ENCODE assay signal across 23 cellular contexts in genomic region chr5:115418788-115419187, GRCh38.
DNase-seq lines count a peak whose midpoint lies in the region; ATAC-seq, FAIRE-seq and TF ChIP-seq lines count a peak whose summit lies in the region.
"Had no signal": no experiment of that assay in that cellular context is flagged by ENCODE, and none has a peak within 500 bp of the region (broad histone marks: within the 10 kb centered on the region; RNA-seq: fewer than 3 reads in every experiment).

No MANE protein-coding gene starts in this region.

- H3K9me3 ChIP-seq in SJSA1 (replicated peaks) (no peaks in the 10 kb centered on the region), pancreas (no peaks in the 10 kb centered on the region)
- H3K9me3 ChIP-seq: adrenal gland, gastrocnemius medialis had no signal

- H3K36me3 ChIP-seq in SJSA1, result no peaks in the 10 kb centered on the region
- H3K36me3 ChIP-seq in pancreas, result no peaks in the 10 kb centered on the region
- H3K36me3 ChIP-seq: adrenal gland, gastrocnemius medialis, neural progenitor cell had no signal

- FAIRE-seq in pancreas (lab: Jason Lieb, UNC), result no peak
- FAIRE-seq: GM19239 had no signal

- ATAC-seq in pancreas, result peak in 3 of 4 donors; percentile 14 to 68 (median 59)
- ATAC-seq: CD8-positive, alpha-beta T cell; stimulated activated naive CD8-positive, alpha-beta T cell treated with anti-CD3 and anti-CD28 coated beads, Interleukin-15, amount 100 ng/mL, for 72 hours had no signal

- no peak for TF ChIP-seq CTCF in pancreas (IDR thresholded peaks at IDR 0.05)

- H3K4me3 ChIP-seq in SJSA1 (no peak overlapping the region), pancreas (no peak overlapping the region)
- H3K4me3 ChIP-seq: adrenal gland, gastrocnemius medialis, neural progenitor cell had no signal

- H3K27ac ChIP-seq in SJSA1, result 0 out of 2 replicates have a peak overlapping the region, but pooled peaks have one; percentile 8
- no peak overlapping the region for H3K27ac ChIP-seq in pancreas
- H3K27ac ChIP-seq: adrenal gland, neural progenitor cell, VCaP had no signal

- H3K4me1 ChIP-seq in SJSA1 (replicated peaks), result peaks cover 71% of the 10 kb centered on the region
- H3K4me1 ChIP-seq in pancreas, result peaks cover 5 to 11% (median 7%) of the 10 kb centered on the region in 3 donors
- H3K4me1 ChIP-seq: adrenal gland had no signal

- intact Hi-C loops in pancreas (cut with DNase I), result no loop called here

- H3K27me3 ChIP-seq in SJSA1 (replicated peaks), result no peaks in the 10 kb centered on the region
- no peaks in the 10 kb centered on the region for H3K27me3 ChIP-seq in pancreas
- H3K27me3 ChIP-seq: adrenal gland, gastrocnemius medialis, neural progenitor cell had no signal

- 20 to 23% methylated on average over 5 of the region's 5 CpGs for WGBS in pancreas, 2 donors

- DNase-seq in NCI-H2171 treated with DMSO at 0.1 percent for 48 hours (lab: John Stamatoyannopoulos, UW) (peak; percentile 54), NCI-H2171 (lab: John Stamatoyannopoulos, UW) (no peak), NCI-H2029 treated with DMSO at 0.1 percent for 48 hours (lab: John Stamatoyannopoulos, UW) (peak; percentile 94), SJSA1 (ENCODE audit: low read depth in 1 of 2, low spot score in 2 of 2) (no peak), pancreas (peak in 1 of 6 donors; percentile 13), inferior parietal cortex (ENCODE audit: extremely low spot score) (no peak), NOMO-1 treated with dmso at 0.1 percent for 144 hours (lab: John Stamatoyannopoulos, UW; ENCODE audit: unreplicated experiment) (no peak), OCI-M1 (lab: John Stamatoyannopoulos, UW) (no peak)
- DNase-seq: ACHN; adrenal gland; CD8-positive, alpha-beta T cell; gastrocnemius medialis; immature natural killer cell; mesendoderm; NCI-H524 treated with DMSO at 0.1 percent for 48 hours; retina; RPMI8226; stimulated activated CD4-positive, alpha-beta T cell treated with anti-CD3 and anti-CD28 coated beads, Interleukin-15, amount 100 ng/mL, for 24 hours; stimulated activated naive CD8-positive, alpha-beta T cell treated with anti-CD3 and anti-CD28 coated beads, Interleukin-15, amount 100 ng/mL, for 72 hours; T-helper 1 cell had no signal

Comparison
In these comparisons a context has a peak if more than half of its experiments do, and no peak if none do; other contexts are left out.
1. DNase-seq: peak in NCI-H2171 treated with DMSO at 0.1 percent for 48 hours (single experiment) and NCI-H2029 treated with DMSO at 0.1 percent for 48 hours (single experiment); none in NCI-H2171 (single experiment), SJSA1 (0 of 2), inferior parietal cortex (single experiment), NOMO-1 treated with dmso at 0.1 percent for 144 hours (single experiment) and OCI-M1 (single experiment).